19 cellular contexts compared by ENCODE assay signal in the genomic region with DNA sequence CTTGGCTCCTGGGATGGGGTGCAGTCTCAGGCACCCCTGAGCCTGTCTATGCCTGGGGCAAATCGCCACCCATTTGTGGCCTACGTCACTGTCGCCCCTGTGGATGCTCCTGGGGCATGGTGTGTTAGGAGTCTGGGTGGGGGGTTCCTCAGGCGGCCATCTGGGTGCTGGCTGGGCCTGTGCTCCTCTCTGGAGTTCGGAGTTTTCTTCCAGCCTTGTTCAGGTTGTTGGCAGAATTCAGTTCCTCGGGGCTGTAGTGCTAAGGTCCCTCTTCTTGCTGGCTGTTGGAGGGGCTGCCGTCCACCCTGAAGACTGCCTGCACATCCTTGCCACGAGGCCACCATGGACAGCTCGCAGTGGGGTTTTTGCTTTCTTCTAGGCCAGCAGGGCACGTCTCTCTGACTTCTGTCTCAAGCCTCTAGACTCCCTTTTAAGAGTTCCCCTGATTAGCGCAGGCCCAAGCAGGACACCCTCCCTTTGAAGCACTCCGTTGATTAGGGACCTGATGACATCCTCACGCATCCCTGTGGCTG.
DNase-seq lines count a peak whose midpoint lies in the region; ATAC-seq and TF ChIP-seq lines count a peak whose summit lies in the region.
"Had no signal": no experiment of that assay in that cellular context is flagged by ENCODE, and none has a peak within 500 bp of the region (broad histone marks: within the 10 kb centered on the region; RNA-seq: fewer than 3 reads in every experiment).

No MANE protein-coding gene starts in this region.

- H3K4me3 Mint-ChIP-seq in chondrocyte (ENCODE audit: unreplicated experiment) = no peak overlapping the region
- H3K4me3 Mint-ChIP-seq: CD4-positive, alpha-beta memory T cell; H9; HFFc6 had no signal

- H3K27me3 ChIP-seq in H7 (ENCODE audit: control insufficient read depth, insufficient read depth, low read length) = no peaks in the 10 kb centered on the region

- H3K36me3 ChIP-seq in H7 (replicated peaks; ENCODE audit: control insufficient read depth, insufficient read depth, low read length) (no peaks in the 10 kb centered on the region), mucosa of descending colon (ENCODE audit: low read depth) (no peaks in the 10 kb centered on the region)

- no peaks in the 10 kb centered on the region for H3K4me1 Mint-ChIP-seq in chondrocyte (ENCODE audit: low read depth)
- H3K4me1 Mint-ChIP-seq: CD4-positive, alpha-beta memory T cell had no signal

- H3K9me3 Mint-ChIP-seq in chondrocyte (ENCODE audit: low read depth) = peaks cover 4% of the 10 kb centered on the region

- H3K4me3 ChIP-seq in H7 (ENCODE audit: insufficient read depth, low read depth, low read length) (no peak overlapping the region), mucosa of descending colon (no peak overlapping the region)
- H3K4me3 ChIP-seq: GM12878, GM23248 had no signal

- peaks cover 8% of the 10 kb centered on the region for H3K27me3 Mint-ChIP-seq in chondrocyte (ENCODE audit: low read depth)

- no peaks in the 10 kb centered on the region for H3K4me1 ChIP-seq in mucosa of descending colon (ENCODE audit: low read depth)
- H3K4me1 ChIP-seq: Caco-2 had no signal

- H3K27ac Mint-ChIP-seq in chondrocyte (ENCODE audit: unreplicated experiment) = no peak overlapping the region
- H3K27ac Mint-ChIP-seq: CD4-positive, alpha-beta memory T cell; H9; HFFc6 had no signal

- DNase-seq in ELF-1 (ENCODE audit: low read depth, low spot score) (peak; percentile 17), H7 (peak; percentile 35), chondrocyte (ENCODE audit: low spot score) (peak; percentile 54), posterior vena cava (ENCODE audit: low spot score) (peak; percentile 59), mucosa of descending colon (no peak), COLO829 (ENCODE audit: low spot score) (no peak), NCI-H187 treated with DMSO at 0.1 percent for 48 hours (lab: John Stamatoyannopoulos, UW) (no peak)
- no peak for DNase-seq in NK-92 treated with Interleukin-12 subunit alpha and Interleukin-12 subunit beta, amount 100 ng/mL, for 24 hours (lab: John Stamatoyannopoulos, UW)
- DNase-seq: C1 segment of cervical spinal cord; Caco-2; CD4-positive, alpha-beta memory T cell; DMS153; DND-41; GDM1; GM23248; H9; HFFc6 had no signal

- TF ChIP-seq CTCF in chondrocyte (IDR thresholded peaks at IDR 0.05) = no peak
- no peak for TF ChIP-seq CTCF in mucosa of descending colon (IDR thresholded peaks at IDR 0.05)

- intact Hi-C loops in posterior vena cava (cut with DNase I) (no loop called here), mucosa of descending colon (cut with DNase I, micrococcal nuclease) (no loop called here)

- H3K36me3 Mint-ChIP-seq in chondrocyte (ENCODE audit: low read depth) = no peaks in the 10 kb centered on the region
- H3K36me3 Mint-ChIP-seq: CD4-positive, alpha-beta memory T cell had no signal

- ATAC-seq in mucosa of descending colon = no peak
- ATAC-seq: GM12878, HCT116 had no signal

- H3K9me3 ChIP-seq in mucosa of descending colon = no peaks in the 10 kb centered on the region
- H3K9me3 ChIP-seq: Caco-2 had no signal

Comparison
In these comparisons a context has a peak if more than half of its experiments do, and no peak if none do; other contexts are left out.
1. DNase-seq: peak in ELF-1 (single experiment), H7 (single experiment), chondrocyte (single experiment) and posterior vena cava (single experiment); none in mucosa of descending colon (0 of 3), COLO829 (single experiment), NK-92 treated with Interleukin-12 subunit alpha and Interleukin-12 subunit beta, amount 100 ng/mL, for 24 hours (single experiment) and NCI-H187 treated with DMSO at 0.1 percent for 48 hours (single experiment).